ENCODE assay signal across 13 cellular contexts in genomic region chr1:151981178-151981525, GRCh38. TPM values are rescaled to one million over a fixed set of nuclear protein-coding genes. Genes with fewer than 3 reads are reported as not detected.
DNase-seq lines count a peak whose midpoint lies in the region; ATAC-seq and TF ChIP-seq lines count a peak whose summit lies in the region.
"Had no signal": no experiment of that assay in that cellular context is flagged by ENCODE, and none has a peak within 500 bp of the region (broad histone marks: within the 10 kb centered on the region; RNA-seq: fewer than 3 reads in every experiment).

No MANE protein-coding gene starts in this region.

- peak overlapping the region; percentile 85 for H3K27ac Mint-ChIP-seq in Caco-2 (ENCODE audit: unreplicated experiment)
- peak overlapping the region; percentile 74 for H3K27ac Mint-ChIP-seq in osteocyte (ENCODE audit: unreplicated experiment)
- no peak overlapping the region for H3K27ac Mint-ChIP-seq in glutamatergic neuron (ENCODE audit: unreplicated experiment)
- H3K27ac Mint-ChIP-seq: activated naive CD8-positive, alpha-beta T cell treated with anti-CD3 and anti-CD28 coated beads, Interleukin-2, amount 50 U/mL, for 24 hours had no signal

- H3K36me3 Mint-ChIP-seq in Caco-2 (ENCODE audit: insufficient read depth, unreplicated experiment), result peaks cover 97% of the 10 kb centered on the region
- peaks cover 17% of the 10 kb centered on the region for H3K36me3 Mint-ChIP-seq in osteocyte (ENCODE audit: unreplicated experiment)
- H3K36me3 Mint-ChIP-seq in glutamatergic neuron (ENCODE audit: unreplicated experiment), result no peaks in the 10 kb centered on the region

- peaks cover 91% of the 10 kb centered on the region for H3F3A ChIP-seq in PC-9 (ENCODE audit: insufficient read depth, low read depth)

- no peak for TF ChIP-seq CTCF in Caco-2 (IDR thresholded peaks at IDR 0.05; ENCODE audit: insufficient read depth in 1 of 2, low read depth in 1 of 2, low read length in 1 of 2, severe bottlenecking in 1 of 2, unreplicated experiment in 1 of 2)
- no peak for TF ChIP-seq CTCF in PC-9 (conservative IDR thresholded peaks at IDR 0.05)
- TF ChIP-seq CTCF in osteocyte (IDR thresholded peaks at IDR 0.05), result no peak
- TF ChIP-seq CTCF in glutamatergic neuron (IDR thresholded peaks at IDR 0.05; ENCODE audit: partially characterized antibody, unreplicated experiment), result no peak

- H2AFZ ChIP-seq in PC-9, result no peak overlapping the region

- BruUV-seq in Caco-2 (replicated peaks; lab: Mats Ljungman, UMichigan) (no TSS peak), PC-9 (replicated peaks; lab: Mats Ljungman, UMichigan) (no TSS peak)

- peaks cover 7% of the 10 kb centered on the region; the same call in 1 of the 2 replicates for H3K36me3 ChIP-seq in Caco-2 (ENCODE audit: control insufficient read depth, insufficient read depth, low read length)
- peaks cover 54% of the 10 kb centered on the region for H3K36me3 ChIP-seq in PC-9 (ENCODE audit: low read depth)

- H3K27ac ChIP-seq in PC-9 (peak overlapping the region; percentile 49), epithelial cell of prostate (peak overlapping the region; percentile 100)

- CTCF ChIA-PET in Caco-2 (lab: Charles Lee), result interaction anchor here (1.7 kb wide), 1 partner anchor 13 kb away, joined by 9 read pairs; no protein-coding TSS in a partner anchor
- CTCF ChIA-PET in PC-9 (lab: Charles Lee), result no interaction called here

- H3K4me3 ChIP-seq in Caco-2 (ENCODE audit: low read depth, low read length) (no peak overlapping the region), PC-9 (no peak overlapping the region)

- POLR2A ChIA-PET in Caco-2 (lab: Charles Lee), result interaction anchor here (1.0 to 2.4 kb wide), 4 partner anchors 7 to 20 kb away, joined by 3 to 9 read pairs (median 6); no protein-coding TSS in a partner anchor
- POLR2A ChIA-PET in PC-9 (lab: Charles Lee; ENCODE audit: unreplicated experiment), result interaction anchor here (1.4 kb wide), 1 partner anchor 14 kb away, joined by 8 read pairs; no protein-coding TSS in a partner anchor

- H4K20me1 ChIP-seq in PC-9 (ENCODE audit: insufficient read depth), result 0 out of 2 replicates have a peak, but pooled peaks cover 3% of the 10 kb centered on the region

- H3K27me3 Mint-ChIP-seq in Caco-2 (ENCODE audit: insufficient read depth, unreplicated experiment) (no peaks in the 10 kb centered on the region), osteocyte (ENCODE audit: unreplicated experiment) (no peaks in the 10 kb centered on the region), glutamatergic neuron (ENCODE audit: unreplicated experiment) (peaks cover 2% of the 10 kb centered on the region)
- H3K27me3 Mint-ChIP-seq: activated naive CD8-positive, alpha-beta T cell treated with anti-CD3 and anti-CD28 coated beads, Interleukin-2, amount 50 U/mL, for 24 hours had no signal

- H3K9me3 Mint-ChIP-seq in Caco-2 (ENCODE audit: unreplicated experiment) (no peaks in the 10 kb centered on the region), osteocyte (ENCODE audit: unreplicated experiment) (no peaks in the 10 kb centered on the region), glutamatergic neuron (ENCODE audit: unreplicated experiment) (no peaks in the 10 kb centered on the region)
- H3K9me3 Mint-ChIP-seq: activated naive CD8-positive, alpha-beta T cell treated with anti-CD3 and anti-CD28 coated beads, Interleukin-2, amount 50 U/mL, for 24 hours had no signal

- H3K27me3 ChIP-seq in Caco-2 (replicated peaks; ENCODE audit: control insufficient read depth, insufficient read depth, low read length), result no peaks in the 10 kb centered on the region
- no peaks in the 10 kb centered on the region for H3K27me3 ChIP-seq in PC-9 (ENCODE audit: insufficient read depth, low read depth)

- H3K4me3 Mint-ChIP-seq in Caco-2 (ENCODE audit: unreplicated experiment) (no peak overlapping the region), osteocyte (ENCODE audit: unreplicated experiment) (peak overlapping the region; percentile 31), glutamatergic neuron (ENCODE audit: unreplicated experiment) (no peak overlapping the region)
- H3K4me3 Mint-ChIP-seq: activated naive CD8-positive, alpha-beta T cell treated with anti-CD3 and anti-CD28 coated beads, Interleukin-2, amount 50 U/mL, for 24 hours had no signal

- no peak for ATAC-seq in HG03139 (IDR thresholded peaks at IDR 0.05; ENCODE audit: unreplicated experiment)
- no peak for ATAC-seq in HG02938 (IDR thresholded peaks at IDR 0.05; ENCODE audit: unreplicated experiment)
- ATAC-seq: activated naive CD8-positive, alpha-beta T cell treated with anti-CD3 and anti-CD28 coated beads, Interleukin-2, amount 50 U/mL, for 24 hours had no signal

- peaks cover 40% of the 10 kb centered on the region for H3K79me2 ChIP-seq in PC-9 (ENCODE audit: low read depth)

- H3K4me1 Mint-ChIP-seq in Caco-2 (ENCODE audit: low read depth, unreplicated experiment) (peaks cover 76% of the 10 kb centered on the region), osteocyte (ENCODE audit: unreplicated experiment) (peaks cover 68% of the 10 kb centered on the region), glutamatergic neuron (ENCODE audit: low read depth, unreplicated experiment) (peaks cover 16% of the 10 kb centered on the region)

- H3K9me3 ChIP-seq in Caco-2, result no peaks in the 10 kb centered on the region
- H3K9me3 ChIP-seq in PC-9 (ENCODE audit: insufficient read depth, low read depth), result no peaks in the 10 kb centered on the region

- DNase-seq in Caco-2 (no peak), PC-9 (no peak), epithelial cell of prostate (ENCODE audit: low read depth, low spot score) (no peak), osteocyte (ENCODE audit: extremely low spot score, unreplicated experiment) (no peak), glutamatergic neuron (no peak)
- no peak for DNase-seq in activated CD4-positive, alpha-beta T cell treated with anti-CD3 and anti-CD28 coated beads, Interleukin-2, amount 50 U/mL, for 4 hours
- DNase-seq: activated CD4-positive, CD25-positive, alpha-beta regulatory T cell treated with anti-CD3 and anti-CD28 coated beads, Interleukin-2, amount 50 U/mL, for 72 hours; activated naive CD8-positive, alpha-beta T cell treated with anti-CD3 and anti-CD28 coated beads, Interleukin-2, amount 50 U/mL, for 24 hours; activated T-cell treated with anti-CD3 and anti-CD28 coated beads for 4 hours; MM.1S; stimulated activated CD4-positive, alpha-beta T cell treated with anti-CD3 and anti-CD28 coated beads, Interleukin-1b, Interleukin-23, amount 100 ng/mL, for 48 hours had no signal

- no peaks in the 10 kb centered on the region for H3K9me2 ChIP-seq in PC-9 (ENCODE audit: insufficient read depth)

- H3K4me1 ChIP-seq in Caco-2 (peaks cover 98% of the 10 kb centered on the region), PC-9 (replicated peaks; ENCODE audit: insufficient read depth) (peaks cover 86% of the 10 kb centered on the region)

- intact Hi-C loops in Caco-2 (cut with micrococcal nuclease; ENCODE audit: unreplicated experiment), result no loop called here
- intact Hi-C loops in PC-9 (cut with micrococcal nuclease; ENCODE audit: unreplicated experiment), result loop anchor here (10.0 kb wide), 1 partner anchor 924 kb away; the partner anchor contains the start of gene IVL

- H3K4me2 ChIP-seq in PC-9, result peak overlapping the region; percentile 9

RNA-seq across cellular contexts. Expression of gene S100A10, which starts 12.5 kb away (rescaled TPM):
- total RNA-seq in Caco-2 (2022) (2,143 and 2,154 TPM in 2 replicates), PC-9 (2021) (966 and 1,436 TPM in 2 replicates), osteocyte (227 and 234 TPM in 2 replicates), glutamatergic neuron (ENCODE audit: unreplicated experiment) (245 TPM)

RNA-seq across cellular contexts. Expression of gene S100A11, which starts 55.7 kb away (rescaled TPM):
- total RNA-seq in Caco-2 (2022) (364 and 408 TPM in 2 replicates), PC-9 (2021) (578 and 868 TPM in 2 replicates), osteocyte (443 and 446 TPM in 2 replicates), glutamatergic neuron (ENCODE audit: unreplicated experiment) (45.1 TPM)
